8 cellular contexts compared by ENCODE assay signal in the genomic region with DNA sequence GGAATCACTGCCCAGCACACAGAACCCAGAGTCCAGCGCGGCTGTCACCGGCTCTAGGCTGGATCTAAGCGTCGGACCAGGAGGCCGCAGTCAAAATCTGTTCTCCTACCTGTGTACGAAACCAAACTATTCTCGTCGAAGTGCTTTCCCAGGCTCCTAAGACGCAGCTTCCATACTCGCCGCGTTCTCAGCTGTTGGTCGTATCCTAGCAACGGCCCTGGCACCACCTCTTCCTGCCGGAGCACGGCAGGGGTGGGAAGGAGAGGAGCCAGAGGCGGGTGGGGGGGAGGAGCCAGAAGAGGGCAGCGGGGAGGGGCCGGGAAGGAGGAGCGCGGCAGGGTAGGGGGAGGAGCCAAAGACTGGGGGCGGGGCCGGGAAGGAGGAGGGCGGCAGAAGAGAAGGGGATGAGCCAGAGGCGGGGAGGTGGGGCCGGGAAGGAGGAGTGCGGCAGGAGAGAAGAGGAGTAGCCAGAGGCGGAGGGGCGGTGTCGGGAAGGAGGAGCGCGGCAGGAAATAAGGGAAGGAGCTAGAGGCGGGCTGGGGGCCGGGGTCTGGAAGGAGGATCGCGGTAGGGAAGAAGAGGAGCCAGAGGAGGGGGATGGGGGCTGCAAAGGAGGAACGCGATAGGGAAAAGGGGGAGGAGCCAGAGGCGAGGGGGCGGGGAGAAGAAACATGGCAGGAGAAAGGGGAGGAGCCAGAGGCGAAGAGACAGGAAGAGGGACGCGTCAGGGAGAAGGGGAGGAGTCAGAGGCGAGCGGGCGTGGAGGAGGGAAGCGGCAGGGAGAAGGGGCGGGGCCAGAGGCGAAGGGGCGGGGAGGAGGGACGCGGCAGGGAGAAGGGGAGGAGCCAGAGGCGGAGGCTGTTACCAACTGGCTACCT. TPM values are rescaled to one million over a fixed set of nuclear protein-coding genes. Genes with fewer than 3 reads are reported as not detected.
A peak's percentile ranks its signal among the peaks of the same experiment; 100 is the strongest.
DNase-seq lines count a peak whose midpoint lies in the region; ATAC-seq and TF ChIP-seq lines count a peak whose summit lies in the region.

A gene (minus strand): TSS at position 213 of the 878 bp plus-strand sequence. CDS start 22,255 bp downstream, outside the sequence.

- 2% methylated on average over 51 of the region's 54 CpGs for WGBS in SK-N-SH (ENCODE audit: low lambda C conversion rate)

- no peaks in the 10 kb centered on the region for H3K9me3 Mint-ChIP-seq in activated naive CD8-positive, alpha-beta T cell (ENCODE audit: low read depth)
- no peaks in the 10 kb centered on the region for H3K9me3 Mint-ChIP-seq in glutamatergic neuron (ENCODE audit: unreplicated experiment)

- H3K27ac Mint-ChIP-seq in activated naive CD8-positive, alpha-beta T cell, result peak within 1 kb of the TSS; percentile 73
- peak within 1 kb of the TSS; percentile 81 for H3K27ac Mint-ChIP-seq in glutamatergic neuron (ENCODE audit: unreplicated experiment)

- H3K4me1 ChIP-seq in SK-N-SH (ENCODE audit: control insufficient read depth in 1 of 2, insufficient read depth in 2 of 2, low read depth in 1 of 2, low read length in 1 of 2) (peaks cover 8 to 20% of the 10 kb centered on the region in 2 experiments), osteoblast (ENCODE audit: insufficient read depth, low read length) (peaks cover 21% of the 10 kb centered on the region), thoracic aorta (ENCODE audit: control insufficient read depth in 1 of 2, low read depth in 2 of 2) (peaks cover 2 to 9% of the 10 kb centered on the region in 2 donors)

- peak within 1 kb of the TSS; percentile 65 to 73 for H3K27ac ChIP-seq in SK-N-SH (ENCODE audit: low read depth in 2 of 2, low read length in 1 of 2)
- peak within 1 kb of the TSS; percentile 56 for H3K27ac ChIP-seq in osteoblast (ENCODE audit: low read depth, low read length)
- peak within 1 kb of the TSS; percentile 73 to 78 for H3K27ac ChIP-seq in thoracic aorta

- peak within 1 kb of the TSS; percentile 93 for H3K4me3 Mint-ChIP-seq in activated naive CD8-positive, alpha-beta T cell
- H3K4me3 Mint-ChIP-seq in glutamatergic neuron (ENCODE audit: unreplicated experiment), result peak within 1 kb of the TSS; percentile 84

- H3K9me2 ChIP-seq in SK-N-SH, result no peaks in the 10 kb centered on the region

- TF ChIP-seq RAD21 in SK-N-SH (IDR thresholded peaks at IDR 0.05; ENCODE audit: low read length), result no peak

- peak; percentile 89 for DNase-seq in GM06990 (ENCODE audit: extremely low read depth, insufficient read length)
- peak; percentile 98 for DNase-seq in NCI-H1092 (lab: John Stamatoyannopoulos, UW)
- peak; percentile 100 for DNase-seq in SK-N-SH
- peak; percentile 99 for DNase-seq in glutamatergic neuron
- DNase-seq in osteoblast (ENCODE audit: insufficient read length, low spot score, missing footprints), result peak; percentile 98
- peak; percentile 98 for DNase-seq in thoracic aorta (ENCODE audit: low spot score)

- H2AFZ ChIP-seq in SK-N-SH (ENCODE audit: low read depth) (peak within 1 kb of the TSS; percentile 91), osteoblast (ENCODE audit: low read length) (peak within 1 kb of the TSS; percentile 99)

- H3K9ac ChIP-seq in SK-N-SH, result peak within 1 kb of the TSS; percentile 68

- CTCF ChIA-PET in SK-N-SH (lab: Yijun Ruan, JAX), result interaction anchor here (0.6 to 2.7 kb wide), 5 partner anchors 8 to 40 kb away, joined by 3 to 31 read pairs (median 4); no protein-coding TSS in a partner anchor

- H3K36me3 ChIP-seq in GM06990 (ENCODE audit: control insufficient read depth, insufficient read depth, low read length), result no peaks in the 10 kb centered on the region
- no peaks in the 10 kb centered on the region for H3K36me3 ChIP-seq in SK-N-SH (replicated peaks in 1 of 2; ENCODE audit: control insufficient read depth in 1 of 2, insufficient read depth in 2 of 2, low read length in 1 of 2)
- H3K36me3 ChIP-seq in osteoblast (ENCODE audit: insufficient read depth, low read length), result no peaks in the 10 kb centered on the region
- H3K36me3 ChIP-seq in thoracic aorta, result no peaks in the 10 kb centered on the region

- H3K27me3 ChIP-seq in GM06990 (replicated peaks; ENCODE audit: control insufficient read depth, insufficient read depth, low read length) (no peaks in the 10 kb centered on the region), SK-N-SH (ENCODE audit: insufficient read depth) (no peaks in the 10 kb centered on the region), osteoblast (ENCODE audit: insufficient read depth, low read length) (peaks cover 13% of the 10 kb centered on the region), thoracic aorta (replicated peaks; ENCODE audit: insufficient read depth) (no peaks in the 10 kb centered on the region)

- H3K79me2 ChIP-seq in SK-N-SH (ENCODE audit: insufficient read depth) (no peaks in the 10 kb centered on the region), osteoblast (ENCODE audit: insufficient read depth, low read length) (no peaks in the 10 kb centered on the region)

- H3K9me3 ChIP-seq in SK-N-SH (no peaks in the 10 kb centered on the region), osteoblast (ENCODE audit: low read depth, low read length) (no peaks in the 10 kb centered on the region), thoracic aorta (no peaks in the 10 kb centered on the region)

- TF ChIP-seq EP300 in SK-N-SH (IDR thresholded peaks at IDR 0.05; ENCODE audit: borderline replicate concordance in 1 of 2, low read depth in 1 of 2, low read length in 1 of 2), result no peak

- TF ChIP-seq CTCF in GM06990 (IDR thresholded peaks at IDR 0.05; ENCODE audit: insufficient read depth, low read length, poor library complexity, severe bottlenecking) (no peak), SK-N-SH (IDR thresholded peaks at IDR 0.05) (no peak), glutamatergic neuron (IDR thresholded peaks at IDR 0.05; ENCODE audit: partially characterized antibody, unreplicated experiment) (no peak), osteoblast (IDR thresholded peaks at IDR 0.05; ENCODE audit: extremely low read depth, low read depth, low read length) (no peak), thoracic aorta (IDR thresholded peaks at IDR 0.05) (no peak)

- H3K36me3 Mint-ChIP-seq in activated naive CD8-positive, alpha-beta T cell, result no peaks in the 10 kb centered on the region
- H3K36me3 Mint-ChIP-seq in glutamatergic neuron (ENCODE audit: unreplicated experiment), result no peaks in the 10 kb centered on the region

- POLR2A ChIA-PET in SK-N-SH (lab: Yijun Ruan, JAX), result interaction anchor here (0.6 to 1.9 kb wide), 2 partner anchors 23 to 1245 kb away, joined by 3 to 4 read pairs; a partner anchor contains a TSS

- peaks cover 10% of the 10 kb centered on the region for H3K27me3 Mint-ChIP-seq in activated naive CD8-positive, alpha-beta T cell
- peaks cover 1% of the 10 kb centered on the region for H3K27me3 Mint-ChIP-seq in glutamatergic neuron (ENCODE audit: unreplicated experiment)

- peaks cover 22% of the 10 kb centered on the region for H3K4me1 Mint-ChIP-seq in activated naive CD8-positive, alpha-beta T cell (ENCODE audit: low read depth)
- H3K4me1 Mint-ChIP-seq in glutamatergic neuron (ENCODE audit: low read depth, unreplicated experiment), result peaks cover 9% of the 10 kb centered on the region

- H3F3A ChIP-seq in SK-N-SH (replicated peaks; ENCODE audit: insufficient read depth), result peaks cover 36% of the 10 kb centered on the region

- peak within 1 kb of the TSS; percentile 78 for H3K4me3 ChIP-seq in GM06990 (replicated peaks; ENCODE audit: low read depth, low read length)
- H3K4me3 ChIP-seq in SK-N-SH (ENCODE audit: low read depth in 2 of 2, low read length in 1 of 2), result peak within 1 kb of the TSS; percentile 70 to 73
- peak within 1 kb of the TSS; percentile 84 for H3K4me3 ChIP-seq in osteoblast (ENCODE audit: insufficient read depth, low read length)
- H3K4me3 ChIP-seq in thoracic aorta, result peak within 1 kb of the TSS; percentile 83

- H4K20me1 ChIP-seq in SK-N-SH (ENCODE audit: insufficient read depth) (no peaks in the 10 kb centered on the region), osteoblast (ENCODE audit: insufficient read depth, low read length) (no peaks in the 10 kb centered on the region)

- ATAC-seq in HG02588 (IDR thresholded peaks at IDR 0.05; ENCODE audit: unreplicated experiment) (peak; percentile 78), thoracic aorta (ENCODE audit: insufficient number of reproducible peaks, low FRiP score, low read depth) (peak; percentile 99)

- H3K4me2 ChIP-seq in SK-N-SH, result peak within 1 kb of the TSS; percentile 82
- peak within 1 kb of the TSS; percentile 99 for H3K4me2 ChIP-seq in osteoblast (ENCODE audit: insufficient read depth, low read length)

TF ChIP-seq in SK-N-SH, 30 proteins besides CTCF, POLR2A, EP300 and RAD21 (continues in another document):
- TF ChIP-seq POLR2AphosphoS5 (IDR thresholded peaks at IDR 0.05; ENCODE audit: low read depth, low read length) (peak; percentile 54; the same call in 1 of the 2 replicates), MXI1 (IDR thresholded peaks at IDR 0.05; ENCODE audit: low read depth, low read length) (peak; percentile 68), GABPA (IDR thresholded peaks at IDR 0.05; ENCODE audit: low read depth) (peak; percentile 59; the same call in 1 of the 2 replicates), FOSL2 (IDR thresholded peaks at IDR 0.05; ENCODE audit: borderline replicate concordance, low read depth) (no peak), CHD2 (IDR thresholded peaks at IDR 0.05; ENCODE audit: low read length, partially characterized antibody) (peak; percentile 62), SIN3A (IDR thresholded peaks at IDR 0.05; ENCODE audit: borderline replicate concordance, low read depth, low read length) (peak; percentile 35; the same call in 1 of the 2 replicates), SMC3 (IDR thresholded peaks at IDR 0.05; ENCODE audit: low read depth, low read length) (no peak), TEAD4 (IDR thresholded peaks at IDR 0.05; ENCODE audit: borderline replicate concordance, insufficient read depth) (no peak)
- TF ChIP-seq, protein P1, sequence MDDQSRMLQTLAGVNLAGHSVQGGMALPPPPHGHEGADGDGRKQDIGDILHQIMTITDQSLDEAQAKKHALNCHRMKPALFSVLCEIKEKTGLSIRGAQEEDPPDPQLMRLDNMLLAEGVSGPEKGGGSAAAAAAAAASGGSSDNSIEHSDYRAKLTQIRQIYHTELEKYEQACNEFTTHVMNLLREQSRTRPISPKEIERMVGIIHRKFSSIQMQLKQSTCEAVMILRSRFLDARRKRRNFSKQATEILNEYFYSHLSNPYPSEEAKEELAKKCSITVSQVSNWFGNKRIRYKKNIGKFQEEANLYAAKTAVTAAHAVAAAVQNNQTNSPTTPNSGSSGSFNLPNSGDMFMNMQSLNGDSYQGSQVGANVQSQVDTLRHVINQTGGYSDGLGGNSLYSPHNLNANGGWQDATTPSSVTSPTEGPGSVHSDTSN (IDR thresholded peaks at IDR 0.05), result peak; percentile 65

RNA-seq across cellular contexts. Expression of the gene that starts here (rescaled TPM):
- polyA plus RNA-seq in SK-N-SH (2012; rRNA removed), result 0.10 and 0.11 TPM in 2 replicates
- polyA plus RNA-seq in SK-N-SH (2012; cell fraction: cytosol; rRNA removed), result 0.13 and 0.15 TPM in 2 replicates
- polyA plus RNA-seq in SK-N-SH (2012; cell fraction: nucleus; rRNA removed), result 0.09 and 0.26 TPM in 2 replicates
- total RNA-seq in glutamatergic neuron (ENCODE audit: unreplicated experiment), result 0.98 TPM
- total RNA-seq in osteoblast, result 0.72 and 0.88 TPM in 2 replicates
- total RNA-seq in thoracic aorta, result 1 to 10 TPM in 1 of 2 donors, under 1 TPM in 1; 0.21 to 1.4 TPM

Comparison
In these comparisons a context has a peak if more than half of its experiments do, and no peak if none do; other contexts are left out.
1. Peak in every context shown above with its lines: DNase-seq, ATAC-seq, H3K4me3 ChIP-seq and H3K27ac ChIP-seq.
2. Peak in DNase-seq, H3K4me3 ChIP-seq, H3K27ac ChIP-seq, H3K9ac ChIP-seq and H3K4me2 ChIP-seq in SK-N-SH; RNA of the gene not detected or under 1 TPM.
3. Peak in DNase-seq in glutamatergic neuron; RNA of the gene not detected or under 1 TPM.
4. Peak in DNase-seq, H3K4me3 ChIP-seq, H3K27ac ChIP-seq and H3K4me2 ChIP-seq in osteoblast; RNA of the gene not detected or under 1 TPM.